21 cellular contexts compared by ENCODE assay signal in genomic region chr10:85915245-85915846, GRCh38.
"Had no signal": no experiment of that assay in that cellular context is flagged by ENCODE, and none has a peak within 500 bp of the region (broad histone marks: within the 10 kb centered on the region; RNA-seq: fewer than 3 reads in every experiment).

No MANE protein-coding gene starts in this region.

- ATAC-seq: gastroesophageal sphincter; lower lobe of right lung; psoas muscle; stimulated activated naive B cell treated with anti-CD40 and anti-IgM and Interleukin-4, amounts not matched to agents 10 μg/mL and 1 μg/mL and 100 μg/mL, for 72 hours; stimulated activated naive CD8-positive, alpha-beta T cell treated with anti-CD3 and anti-CD28 coated beads, Interleukin-15, amount 100 ng/mL, for 72 hours; upper lobe of right lung had no signal

- FAIRE-seq: keratinocyte had no signal

- H3K27me3 ChIP-seq: esophagus squamous epithelium, gastroesophageal sphincter, testis, tibial nerve, upper lobe of right lung had no signal

- H3K4me3 ChIP-seq: esophagus squamous epithelium, gastroesophageal sphincter, left ventricle myocardium inferior, lower lobe of right lung, psoas muscle, testis, tibial nerve, upper lobe of right lung had no signal

- H2AFZ ChIP-seq: parathyroid adenoma had no signal

- H3K9ac ChIP-seq: parathyroid adenoma had no signal

- H3K4me1 ChIP-seq: lower lobe of right lung, parathyroid adenoma, psoas muscle, upper lobe of right lung had no signal

- H3K79me2 ChIP-seq: parathyroid adenoma had no signal

- H3K36me3 ChIP-seq: esophagus squamous epithelium, gastroesophageal sphincter, left ventricle myocardium inferior, lower lobe of right lung, tibial nerve, upper lobe of right lung had no signal

- H3K27ac ChIP-seq: esophagus squamous epithelium, gastroesophageal sphincter, left ventricle myocardium inferior, lower lobe of right lung, parathyroid adenoma, psoas muscle, testis, tibial nerve, upper lobe of right lung had no signal

- DNase-seq: cortex of kidney; effector memory CD4-positive, alpha-beta T cell; esophagus squamous epithelium; foreskin fibroblast; glutamatergic neuron; immature natural killer cell; left ventricle myocardium inferior; lower lobe of right lung; naive B cell; nephron progenitor cell; stimulated activated CD4-positive, alpha-beta T cell treated with anti-CD3 and anti-CD28 coated beads, Interleukin-2, amount 100 ng/mL, for 24 hours; stimulated activated CD4-positive, alpha-beta T cell treated with anti-CD3 and anti-CD28 coated beads, Interleukin-4, amount 100 ng/mL, for 4 hours; stimulated activated naive B cell treated with anti-CD40 and anti-IgM and Interleukin-4, amounts not matched to agents 10 μg/mL and 1 μg/mL and 100 μg/mL, for 72 hours; stimulated activated naive CD8-positive, alpha-beta T cell treated with anti-CD3 and anti-CD28 coated beads, Interleukin-15, amount 100 ng/mL, for 72 hours; upper lobe of right lung had no signal

- H3K9me3 ChIP-seq: esophagus squamous epithelium, gastroesophageal sphincter, left ventricle myocardium inferior, lower lobe of right lung, psoas muscle, testis, tibial nerve, upper lobe of right lung had no signal
